In genomic region chr16:31868701-31869167, GRCh38 we compare ENCODE assay signal across 8 cellular contexts. TPM values are rescaled to one million over a fixed set of nuclear protein-coding genes. Genes with fewer than 3 reads are reported as not detected.
DNase-seq lines count a peak whose midpoint lies in the region; ATAC-seq lines count a peak whose summit lies in the region.

No MANE protein-coding gene starts in this region.

- peaks cover 3% of the 10 kb centered on the region for H3K4me1 ChIP-seq in rectal smooth muscle tissue (ENCODE audit: control insufficient read depth, insufficient read depth, low read length)

- H3K27me3 ChIP-seq in rectal smooth muscle tissue (ENCODE audit: control insufficient read depth, insufficient read depth, low read length): no peaks in the 10 kb centered on the region

- ATAC-seq in GM21528 (IDR thresholded peaks at IDR 0.05; ENCODE audit: low FRiP score, unreplicated experiment) (peak; percentile 43), left cardiac atrium (peak; percentile 63 to 71), GM18870 (IDR thresholded peaks at IDR 0.05; ENCODE audit: unreplicated experiment) (no peak)

- no peak overlapping the region for H3K27ac ChIP-seq in rectal smooth muscle tissue (ENCODE audit: low read depth, low read length)

- intact Hi-C loops in left cardiac atrium (cut with DNase I): loop anchor here (10.0 kb wide), 2 partner anchors 414 to 884 kb away; partner anchors contain the start of genes ARMC5 (in 1 of the 2) and HSD3B7 (in 1 of the 2)

- DNase-seq in COLO829 (ENCODE audit: low spot score): peak; percentile 69
- peak; percentile 39 for DNase-seq in NCI-H1048 (lab: John Stamatoyannopoulos, UW)
- peak; percentile 74 for DNase-seq in T follicular helper cell (ENCODE audit: low read depth)
- DNase-seq in activated naive CD8-positive, alpha-beta T cell treated with anti-CD3 and anti-CD28 coated beads, Interleukin-2, amount 50 U/mL, for 16 hours (ENCODE audit: low read depth, low spot score): peak; percentile 65
- peak; percentile 84 for DNase-seq in left cardiac atrium

- H3K36me3 ChIP-seq in rectal smooth muscle tissue (ENCODE audit: control insufficient read depth, insufficient read depth, low read length): no peaks in the 10 kb centered on the region

- no peak overlapping the region for H3K9ac ChIP-seq in rectal smooth muscle tissue (ENCODE audit: low read length)

- peak overlapping the region; percentile 3 for H3K4me3 ChIP-seq in rectal smooth muscle tissue (ENCODE audit: low read length)

RNA-seq across cellular contexts. Expression of gene ZNF267, which starts 4.9 kb away (rescaled TPM):
- 1 to 10 TPM; 8.4 to 8.5 TPM for total RNA-seq in left cardiac atrium
